In the genomic region with DNA sequence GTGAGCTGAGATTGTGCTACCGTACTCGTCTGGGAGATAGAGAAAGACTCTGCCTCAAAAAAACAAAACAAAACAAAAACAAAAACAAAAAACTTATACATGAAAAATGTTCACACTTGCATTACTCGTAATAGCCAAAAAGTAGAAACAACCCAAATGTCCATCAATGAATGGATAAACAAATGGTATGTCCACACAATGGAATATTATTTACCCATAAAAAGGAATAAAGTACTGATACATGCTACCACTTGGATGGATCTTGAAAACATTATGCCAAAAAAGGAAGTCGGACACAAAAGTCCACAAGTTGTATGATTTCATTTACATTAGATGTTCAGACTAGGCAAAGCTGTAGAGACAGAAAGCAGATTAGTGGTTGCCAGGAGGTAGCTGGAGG, we compare ENCODE assay signal across 1 cellular context.
TF ChIP-seq lines count a peak whose summit lies in the region.

No MANE protein-coding gene starts in this region.

TF ChIP-seq in HEK293, 187 proteins besides CTCF, POLR2A, EP300 and RAD21 (continued from another document):
- TF ChIP-seq, protein P1, sequence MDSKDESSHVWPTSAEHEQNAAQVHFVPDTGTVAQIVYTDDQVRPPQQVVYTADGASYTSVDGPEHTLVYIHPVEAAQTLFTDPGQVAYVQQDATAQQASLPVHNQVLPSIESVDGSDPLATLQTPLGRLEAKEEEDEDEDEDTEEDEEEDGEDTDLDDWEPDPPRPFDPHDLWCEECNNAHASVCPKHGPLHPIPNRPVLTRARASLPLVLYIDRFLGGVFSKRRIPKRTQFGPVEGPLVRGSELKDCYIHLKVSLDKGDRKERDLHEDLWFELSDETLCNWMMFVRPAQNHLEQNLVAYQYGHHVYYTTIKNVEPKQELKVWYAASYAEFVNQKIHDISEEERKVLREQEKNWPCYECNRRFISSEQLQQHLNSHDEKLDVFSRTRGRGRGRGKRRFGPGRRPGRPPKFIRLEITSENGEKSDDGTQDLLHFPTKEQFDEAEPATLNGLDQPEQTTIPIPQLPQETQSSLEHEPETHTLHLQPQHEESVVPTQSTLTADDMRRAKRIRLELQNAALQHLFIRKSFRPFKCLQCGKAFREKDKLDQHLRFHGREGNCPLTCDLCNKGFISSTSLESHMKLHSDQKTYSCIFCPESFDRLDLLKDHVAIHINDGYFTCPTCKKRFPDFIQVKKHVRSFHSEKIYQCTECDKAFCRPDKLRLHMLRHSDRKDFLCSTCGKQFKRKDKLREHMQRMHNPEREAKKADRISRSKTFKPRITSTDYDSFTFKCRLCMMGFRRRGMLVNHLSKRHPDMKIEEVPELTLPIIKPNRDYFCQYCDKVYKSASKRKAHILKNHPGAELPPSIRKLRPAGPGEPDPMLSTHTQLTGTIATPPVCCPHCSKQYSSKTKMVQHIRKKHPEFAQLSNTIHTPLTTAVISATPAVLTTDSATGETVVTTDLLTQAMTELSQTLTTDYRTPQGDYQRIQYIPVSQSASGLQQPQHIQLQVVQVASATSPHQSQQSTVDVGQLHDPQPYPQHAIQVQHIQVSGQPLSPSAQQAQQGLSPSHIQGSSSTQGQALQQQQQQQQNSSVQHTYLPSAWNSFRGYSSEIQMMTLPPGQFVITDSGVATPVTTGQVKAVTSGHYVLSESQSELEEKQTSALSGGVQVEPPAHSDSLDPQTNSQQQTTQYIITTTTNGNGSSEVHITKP (tag by site-specific recombination; IDR thresholded peaks at IDR 0.05), result no peak
- no peak for TF ChIP-seq PRDM1 (tag by site-specific recombination; IDR thresholded peaks at IDR 0.05)
- TF ChIP-seq ZNF707 (tag by site-specific recombination; IDR thresholded peaks at IDR 0.05), result no peak
